ENCODE assay signal across 34 cellular contexts in genomic region chr10:93788413-93789208, GRCh38. TPM values are rescaled to one million over a fixed set of nuclear protein-coding genes. Genes with fewer than 3 reads are reported as not detected.
"Had no signal": no experiment of that assay in that cellular context is flagged by ENCODE, and none has a peak within 500 bp of the region (broad histone marks: within the 10 kb centered on the region; RNA-seq: fewer than 3 reads in every experiment).

No MANE protein-coding gene starts in this region.

- H3K27me3 ChIP-seq: ascending aorta, brain microvascular endothelial cell, dorsolateral prefrontal cortex, esophagus squamous epithelium, gastroesophageal sphincter had no signal

- H3K4me3 ChIP-seq: ascending aorta, coronary artery, dorsolateral prefrontal cortex, esophagus squamous epithelium, gastroesophageal sphincter had no signal

- H3K27ac ChIP-seq: ascending aorta, brain microvascular endothelial cell, coronary artery, epithelial cell of prostate, esophagus squamous epithelium, gastroesophageal sphincter had no signal

- H3K36me3 Mint-ChIP-seq: activated naive CD4-positive, alpha-beta T cell treated with anti-CD3 and anti-CD28 coated beads, Interleukin-2, amount 10 ng/mL, durations not matched to agents 7 days and 5 days; activated naive CD4-positive, alpha-beta T cell treated with anti-CD3 and anti-CD28 coated beads, Interleukin-2, amount 50 U/mL, for 72 hours; activated naive CD8-positive, alpha-beta T cell treated with anti-CD3 and anti-CD28 coated beads, Interleukin-2, amount 10 ng/mL, durations not matched to agents 7 days and 5 days; WTC11 had no signal

- H3K4me1 Mint-ChIP-seq: activated CD4-positive, alpha-beta memory T cell treated with anti-CD3 and anti-CD28 coated beads, Interleukin-2, amount 10 ng/mL, durations not matched to agents 7 days and 5 days; activated CD4-positive, alpha-beta T cell treated with anti-CD3 and anti-CD28 coated beads, Interleukin-2, amount 10 ng/mL, durations not matched to agents 7 days and 5 days; activated naive CD4-positive, alpha-beta T cell treated with anti-CD3 and anti-CD28 coated beads, Interleukin-2, amount 10 ng/mL, durations not matched to agents 7 days and 5 days; activated naive CD8-positive, alpha-beta T cell treated with anti-CD3 and anti-CD28 coated beads, Interleukin-2, amount 10 ng/mL, durations not matched to agents 7 days and 5 days; central memory CD8-positive, alpha-beta T cell had no signal

- H3K9me3 ChIP-seq: ascending aorta, esophagus squamous epithelium, gastroesophageal sphincter had no signal

- H3K4me1 ChIP-seq: ascending aorta, esophagus squamous epithelium, gastroesophageal sphincter had no signal

- H3K36me3 ChIP-seq: ascending aorta, brain microvascular endothelial cell, esophagus squamous epithelium, gastroesophageal sphincter had no signal

- H3K4me3 Mint-ChIP-seq: activated CD4-positive, alpha-beta memory T cell treated with anti-CD3 and anti-CD28 coated beads, Interleukin-2, amount 10 ng/mL, durations not matched to agents 7 days and 5 days; activated CD4-positive, alpha-beta T cell treated with anti-CD3 and anti-CD28 coated beads, Interleukin-2, amount 10 ng/mL, durations not matched to agents 7 days and 5 days; activated naive CD4-positive, alpha-beta T cell treated with anti-CD3 and anti-CD28 coated beads, Interleukin-2, amount 10 ng/mL, durations not matched to agents 7 days and 5 days; activated naive CD8-positive, alpha-beta T cell treated with anti-CD3 and anti-CD28 coated beads, Interleukin-2, amount 10 ng/mL, durations not matched to agents 7 days and 5 days; activated T-cell treated with anti-CD3 and anti-CD28 coated beads, Interleukin-2, amount 50 U/mL, for 24 hours; activated T-cell treated with anti-CD3 and anti-CD28 coated beads, Interleukin-2, amount 50 U/mL, for 72 hours; central memory CD8-positive, alpha-beta T cell; dendritic cell treated with granulocyte-macrophage colony-stimulating factor and Interleukin-4, amounts not matched to agents 40 ng/mL and 50 ng/mL, for 4 days; WTC11 had no signal

- H3K27ac Mint-ChIP-seq: activated CD4-positive, alpha-beta memory T cell treated with anti-CD3 and anti-CD28 coated beads, Interleukin-2, amount 10 ng/mL, durations not matched to agents 7 days and 5 days; activated CD4-positive, alpha-beta T cell treated with anti-CD3 and anti-CD28 coated beads, Interleukin-2, amount 10 ng/mL, durations not matched to agents 7 days and 5 days; activated naive CD4-positive, alpha-beta T cell treated with anti-CD3 and anti-CD28 coated beads, Interleukin-2, amount 10 ng/mL, durations not matched to agents 7 days and 5 days; activated naive CD4-positive, alpha-beta T cell treated with anti-CD3 and anti-CD28 coated beads, Interleukin-2, amount 50 U/mL, for 72 hours; activated naive CD8-positive, alpha-beta T cell treated with anti-CD3 and anti-CD28 coated beads, Interleukin-2, amount 10 ng/mL, durations not matched to agents 7 days and 5 days; activated T-cell treated with anti-CD3 and anti-CD28 coated beads, Interleukin-2, amount 50 U/mL, for 24 hours; activated T-cell treated with anti-CD3 and anti-CD28 coated beads, Interleukin-2, amount 50 U/mL, for 72 hours; dendritic cell treated with granulocyte-macrophage colony-stimulating factor and Interleukin-4, amounts not matched to agents 40 ng/mL and 50 ng/mL, for 4 days had no signal

- DNase-seq: activated CD4-positive, alpha-beta memory T cell treated with anti-CD3 and anti-CD28 coated beads, Interleukin-2, amount 10 ng/mL, durations not matched to agents 7 days and 5 days; activated CD4-positive, alpha-beta T cell treated with anti-CD3 and anti-CD28 coated beads for 1 hour; activated CD4-positive, alpha-beta T cell treated with anti-CD3 and anti-CD28 coated beads for 4 hours; activated CD4-positive, alpha-beta T cell treated with anti-CD3 and anti-CD28 coated beads, Interleukin-2, amount 10 ng/mL, durations not matched to agents 7 days and 5 days; activated CD4-positive, alpha-beta T cell treated with anti-CD3 and anti-CD28 coated beads, Interleukin-2, amount 50 U/mL, for 4 hours; activated CD8-positive, alpha-beta memory T cell treated with anti-CD3 and anti-CD28 coated beads, Interleukin-2, amount 50 U/mL, for 48 hours; activated gamma-delta T cell; activated naive CD4-positive, alpha-beta T cell; activated naive CD4-positive, alpha-beta T cell treated with anti-CD3 and anti-CD28 coated beads, Interleukin-2, amount 10 ng/mL, durations not matched to agents 7 days and 5 days; activated naive CD8-positive, alpha-beta T cell treated with anti-CD3 and anti-CD28 coated beads, Interleukin-2, amount 10 ng/mL, durations not matched to agents 7 days and 5 days; activated T-cell treated with anti-CD3 and anti-CD28 coated beads for 4 hours; activated T-cell treated with anti-CD3 and anti-CD28 coated beads, Interleukin-2, amount 50 U/mL, for 24 hours; activated T-cell treated with anti-CD3 and anti-CD28 coated beads, Interleukin-2, amount 50 U/mL, for 72 hours; brain microvascular endothelial cell; dorsolateral prefrontal cortex; effector memory CD4-positive, alpha-beta T cell; esophagus squamous epithelium; foreskin melanocyte; T-helper 2 cell had no signal

- H3K9me3 Mint-ChIP-seq: activated CD4-positive, alpha-beta memory T cell treated with anti-CD3 and anti-CD28 coated beads, Interleukin-2, amount 10 ng/mL, durations not matched to agents 7 days and 5 days; activated CD4-positive, alpha-beta T cell treated with anti-CD3 and anti-CD28 coated beads, Interleukin-2, amount 10 ng/mL, durations not matched to agents 7 days and 5 days; activated naive CD4-positive, alpha-beta T cell treated with anti-CD3 and anti-CD28 coated beads, Interleukin-2, amount 10 ng/mL, durations not matched to agents 7 days and 5 days; activated naive CD4-positive, alpha-beta T cell treated with anti-CD3 and anti-CD28 coated beads, Interleukin-2, amount 50 U/mL, for 72 hours; activated naive CD8-positive, alpha-beta T cell treated with anti-CD3 and anti-CD28 coated beads, Interleukin-2, amount 10 ng/mL, durations not matched to agents 7 days and 5 days; activated T-cell treated with anti-CD3 and anti-CD28 coated beads, Interleukin-2, amount 50 U/mL, for 24 hours; activated T-cell treated with anti-CD3 and anti-CD28 coated beads, Interleukin-2, amount 50 U/mL, for 72 hours; central memory CD8-positive, alpha-beta T cell; dendritic cell treated with granulocyte-macrophage colony-stimulating factor and Interleukin-4, amounts not matched to agents 40 ng/mL and 50 ng/mL, for 4 days; WTC11 had no signal

- ATAC-seq: activated naive CD4-positive, alpha-beta T cell treated with anti-CD3 and anti-CD28 coated beads, Interleukin-2, amount 50 U/mL, for 72 hours; activated T-cell treated with anti-CD3 and anti-CD28 coated beads, Interleukin-2, amount 50 U/mL, for 72 hours; gastroesophageal sphincter had no signal

RNA-seq across cellular contexts. Expression of gene LGI1, which starts 30.9 kb away (rescaled TPM):
- total RNA-seq: activated CD4-positive, alpha-beta memory T cell treated with anti-CD3 and anti-CD28 coated beads, Interleukin-2, amount 10 ng/mL, durations not matched to agents 7 days and 5 days; activated CD4-positive, alpha-beta T cell treated with anti-CD3 and anti-CD28 coated beads, Interleukin-2, amount 10 ng/mL, durations not matched to agents 7 days and 5 days; activated naive CD4-positive, alpha-beta T cell treated with anti-CD3 and anti-CD28 coated beads, Interleukin-2, amount 50 U/mL, for 72 hours; activated naive CD8-positive, alpha-beta T cell treated with anti-CD3 and anti-CD28 coated beads, Interleukin-2, amount 10 ng/mL, durations not matched to agents 7 days and 5 days; activated T-cell treated with anti-CD3 and anti-CD28 coated beads, Interleukin-2, amount 50 U/mL, for 72 hours; ascending aorta; bronchial epithelial cell; cardiac septum; endothelial cell of umbilical vein; fibroblast of lung; fibroblast of villous mesenchyme; glomerular endothelial cell; T-helper 1 cell treated with Interleukin-12 subunit alpha and Interleukin-12 subunit beta and Interleukin-4 antibody, amounts not matched to agents 30 ng/mL and 1 ng/mL, for 36 hours; WTC11 had no signal
- polyA plus RNA-seq: endothelial cell of umbilical vein, fibroblast of lung had no signal
